In genomic region chr4:87005369-87005689, GRCh38 we compare ENCODE assay signal across 8 cellular contexts.
A peak's percentile ranks its signal among the peaks of the same experiment; 100 is the strongest.
DNase-seq lines count a peak whose midpoint lies in the region; ATAC-seq and TF ChIP-seq lines count a peak whose summit lies in the region.

No MANE protein-coding gene starts in this region.

- peak overlapping the region; percentile 92 to 98 (median 96) for H3K4me3 Mint-ChIP-seq in naive B cell

- no peaks in the 10 kb centered on the region for H3K36me3 ChIP-seq in body of pancreas (replicated peaks in 1 of 2; ENCODE audit: insufficient read depth in 1 of 2, low read depth in 2 of 2)

- H3K4me1 ChIP-seq in body of pancreas, result peaks cover 48% of the 10 kb centered on the region

- no peaks in the 10 kb centered on the region for H3K36me3 Mint-ChIP-seq in naive B cell

- H3K4me3 ChIP-seq in AG04450 (ENCODE audit: low read depth, low read length) (peak overlapping the region; percentile 71), body of pancreas (no peak overlapping the region)

- H3K9me3 ChIP-seq in AG04450 (ENCODE audit: control insufficient read depth, insufficient read depth, low read length), result no peaks in the 10 kb centered on the region
- no peaks in the 10 kb centered on the region for H3K9me3 ChIP-seq in body of pancreas

- peak overlapping the region; percentile 88 to 98 (median 94) for H3K27ac Mint-ChIP-seq in naive B cell

- H3K27ac ChIP-seq in AG04450 (ENCODE audit: low read depth, low read length) (no peak overlapping the region), body of pancreas (peak overlapping the region in 3 of 4 donors; percentile 94 to 96 (median 96))

- TF ChIP-seq CTCF in AG04450 (IDR thresholded peaks at IDR 0.05; ENCODE audit: low read depth, low read length) (no peak), body of pancreas (IDR thresholded peaks at IDR 0.05) (no peak)

- CTCF ChIA-PET in AG04450 (lab: Charles Lee), result interaction anchor here (2.1 to 7.4 kb wide), 2 partner anchors 84 to 145 kb away, joined by 9 to 62 read pairs; no protein-coding TSS in a partner anchor

- no peak for ATAC-seq in body of pancreas
- no peak for ATAC-seq in naive B cell (ENCODE audit: low read depth in 2 of 2)

- intact Hi-C loops in body of pancreas (cut with DNase I), result no loop called here

- H3K9me3 Mint-ChIP-seq in naive B cell, result no peaks in the 10 kb centered on the region

- H3K27me3 Mint-ChIP-seq in naive B cell, result no peaks in the 10 kb centered on the region

- POLR2A ChIA-PET in AG04450 (lab: Yijun Ruan, JAX), result interaction anchor here (2.5 to 2.9 kb wide), 2 partner anchors 70 to 78 kb away, joined by 21 to 40 read pairs; partner anchors contain the start of gene AFF1

- no peaks in the 10 kb centered on the region for H3K27me3 ChIP-seq in AG04450 (ENCODE audit: control insufficient read depth, insufficient read depth, low read length)
- no peaks in the 10 kb centered on the region for H3K27me3 ChIP-seq in body of pancreas

- H3K4me1 Mint-ChIP-seq in naive B cell, result peaks cover 42 to 52% (median 48%) of the 10 kb centered on the region in 3 donors

- no peak for TF ChIP-seq EP300 in Ishikawa (IDR thresholded peaks at IDR 0.05; ENCODE audit: borderline replicate concordance)

- DNase-seq in AG04450 (ENCODE audit: low read depth, low spot score) (no peak), body of pancreas (no peak), naive B cell (no peak), 8988T (no peak), MV-4-11 (lab: John Stamatoyannopoulos, UW) (no peak), ecto neural progenitor cell (ENCODE audit: low spot score) (no peak), DMS153 treated with DMSO at 0.1 percent for 48 hours (lab: John Stamatoyannopoulos, UW; ENCODE audit: unreplicated experiment) (no peak)

- TF ChIP-seq RAD21 in Ishikawa (IDR thresholded peaks at IDR 0.05; ENCODE audit: low read depth), result no peak

- TF ChIP-seq POLR2A in body of pancreas (IDR thresholded peaks at IDR 0.05), result no peak

- 89 to 97% methylated on average over 1 of the region's 1 CpG for WGBS in body of pancreas, 2 donors

TF ChIP-seq in Ishikawa, 13 proteins besides CTCF, POLR2A, EP300 and RAD21:
- TF ChIP-seq REST (IDR thresholded peaks at IDR 0.05; ENCODE audit: low read depth), result peak; percentile 7; the same call in 1 of the 2 replicates
- TF ChIP-seq NFIC (IDR thresholded peaks at IDR 0.05), result no peak
